18 cellular contexts compared by ENCODE assay signal in the genomic region with DNA sequence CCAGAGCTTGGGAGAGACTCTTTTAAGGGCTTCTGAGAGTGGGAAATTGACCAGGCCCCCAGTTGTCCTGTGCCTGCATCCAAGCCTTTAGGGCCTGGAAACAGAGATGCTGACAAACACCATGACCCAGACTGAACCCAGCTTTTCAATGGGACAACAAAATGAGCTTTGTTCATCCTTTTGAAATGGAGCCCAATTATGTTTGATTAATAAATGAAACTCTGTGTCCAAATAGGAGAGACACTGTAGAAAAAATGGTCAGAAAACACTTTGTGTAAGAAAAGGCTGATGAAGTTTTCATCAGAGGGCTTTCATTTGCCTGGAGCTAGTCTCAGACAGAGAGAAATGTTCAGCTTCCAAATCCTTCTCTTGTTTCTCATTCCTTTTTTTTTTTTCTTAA.
DNase-seq lines count a peak whose midpoint lies in the region; ATAC-seq and TF ChIP-seq lines count a peak whose summit lies in the region.
"Had no signal": no experiment of that assay in that cellular context is flagged by ENCODE, and none has a peak within 500 bp of the region (broad histone marks: within the 10 kb centered on the region; RNA-seq: fewer than 3 reads in every experiment).

No MANE protein-coding gene starts in this region.

- no peaks in the 10 kb centered on the region for H3K36me3 Mint-ChIP-seq in Caco-2 (ENCODE audit: insufficient read depth, unreplicated experiment)
- H3K36me3 Mint-ChIP-seq: IgD-negative memory B cell had no signal

- intact Hi-C loops in sciatic nerve (cut with DNase I) (no loop called here), Caco-2 (cut with micrococcal nuclease; ENCODE audit: unreplicated experiment) (no loop called here)

- POLR2A ChIA-PET in Caco-2 (lab: Charles Lee) = no interaction called here

- H3K4me1 Mint-ChIP-seq in Caco-2 (ENCODE audit: low read depth, unreplicated experiment) = no peaks in the 10 kb centered on the region
- H3K4me1 Mint-ChIP-seq: CD8-positive, alpha-beta memory T cell; GM23338; IgD-negative memory B cell had no signal

- H3K27me3 Mint-ChIP-seq in Caco-2 (ENCODE audit: insufficient read depth, unreplicated experiment) = no peaks in the 10 kb centered on the region

- TF ChIP-seq CTCF in Caco-2 (IDR thresholded peaks at IDR 0.05; ENCODE audit: insufficient read depth in 1 of 2, low read depth in 1 of 2, low read length in 1 of 2, severe bottlenecking in 1 of 2, unreplicated experiment in 1 of 2) = no peak

- no peaks in the 10 kb centered on the region for H3K27me3 ChIP-seq in Caco-2 (replicated peaks; ENCODE audit: control insufficient read depth, insufficient read depth, low read length)
- H3K27me3 ChIP-seq: BE2C had no signal

- H3K4me1 ChIP-seq in Caco-2 = no peaks in the 10 kb centered on the region
- H3K4me1 ChIP-seq: BE2C had no signal

- H3K9me3 ChIP-seq in Caco-2 = no peaks in the 10 kb centered on the region; the same call in 1 of the 2 replicates
- H3K9me3 ChIP-seq: BE2C had no signal

- no peaks in the 10 kb centered on the region for H3K9me3 Mint-ChIP-seq in Caco-2 (ENCODE audit: unreplicated experiment)

- DNase-seq in COLO829 (ENCODE audit: low spot score) (peak; percentile 73), cerebellar cortex (ENCODE audit: low spot score) (peak; percentile 13), medulla oblongata (ENCODE audit: extremely low spot score) (peak; percentile 66), sciatic nerve (ENCODE audit: low spot score) (no peak), Caco-2 (no peak), dedifferentiated amniotic fluid mesenchymal stem cell (ENCODE audit: extremely low spot score) (no peak), left lobe of liver (ENCODE audit: low spot score) (no peak)
- DNase-seq: 8988T; BE2C; CD4-positive, CD25-positive, alpha-beta regulatory T cell; CD8-positive, alpha-beta memory T cell; DMS79 treated with DMSO at 0.1 percent for 48 hours; HCEC 1CT; KBM-7 had no signal

- H3K4me3 Mint-ChIP-seq in Caco-2 (ENCODE audit: unreplicated experiment) = no peak overlapping the region
- H3K4me3 Mint-ChIP-seq: CD4-positive, CD25-positive, alpha-beta regulatory T cell; CD8-positive, alpha-beta memory T cell; GM23338; IgD-negative memory B cell had no signal

- CTCF ChIA-PET in Caco-2 (lab: Charles Lee) = no interaction called here

- H3K4me3 ChIP-seq in Caco-2 (ENCODE audit: low read depth, low read length) = no peak overlapping the region
- H3K4me3 ChIP-seq: GM23338 had no signal

- ATAC-seq in sciatic nerve (peak; percentile 42), left lobe of liver (no peak), GM18861 (IDR thresholded peaks at IDR 0.05; ENCODE audit: unreplicated experiment) (no peak)
- ATAC-seq: GM23338, HepG2 had no signal

- no TSS peak for BruUV-seq in Caco-2 (replicated peaks; lab: Mats Ljungman, UMichigan)

- H3K36me3 ChIP-seq in Caco-2 (ENCODE audit: control insufficient read depth, insufficient read depth, low read length) = no peaks in the 10 kb centered on the region
- H3K36me3 ChIP-seq: BE2C had no signal

- no peak overlapping the region for H3K27ac Mint-ChIP-seq in Caco-2 (ENCODE audit: unreplicated experiment)
- H3K27ac Mint-ChIP-seq: CD4-positive, CD25-positive, alpha-beta regulatory T cell; CD8-positive, alpha-beta memory T cell; GM23338; IgD-negative memory B cell had no signal

Comparison
In these comparisons a context has a peak if more than half of its experiments do, and no peak if none do; other contexts are left out.
1. DNase-seq: peak in COLO829 (single experiment), cerebellar cortex (single experiment) and medulla oblongata (single experiment); none in sciatic nerve (single experiment), Caco-2 (0 of 2), dedifferentiated amniotic fluid mesenchymal stem cell (single experiment) and left lobe of liver (single experiment).